18 cellular contexts compared by ENCODE assay signal in the genomic region with DNA sequence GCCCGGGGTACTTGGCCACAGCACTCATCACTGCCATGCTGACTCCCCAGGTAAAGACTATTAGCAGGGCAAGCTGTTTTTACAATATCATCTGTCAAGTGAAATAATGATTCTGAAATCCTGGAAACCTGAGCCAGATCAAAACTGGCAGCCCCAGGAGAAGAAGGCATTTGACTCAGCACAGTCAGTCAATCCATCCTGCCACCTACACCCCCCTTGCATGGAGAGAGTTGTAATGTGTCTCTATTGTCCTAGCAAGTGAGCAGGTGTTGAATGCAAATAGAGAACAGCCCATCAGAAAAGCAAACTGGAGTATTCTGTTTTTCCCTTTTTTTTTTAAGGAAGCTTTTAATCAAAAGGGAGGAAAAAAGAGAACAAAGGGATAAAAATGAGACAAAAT.
"Had no signal": no experiment of that assay in that cellular context is flagged by ENCODE, and none has a peak within 500 bp of the region (broad histone marks: within the 10 kb centered on the region; RNA-seq: fewer than 3 reads in every experiment).

No MANE protein-coding gene starts in this region.

- H3K4me1 ChIP-seq: breast epithelium, psoas muscle, right lobe of liver, spleen, transverse colon had no signal

- H3K36me3 ChIP-seq: breast epithelium, right lobe of liver, spleen, transverse colon had no signal

- H3K27me3 ChIP-seq: breast epithelium, right lobe of liver, spleen, transverse colon had no signal

- H3K9me3 ChIP-seq: breast epithelium, psoas muscle, right lobe of liver, spleen, transverse colon had no signal

- DNase-seq: activated CD4-positive, alpha-beta T cell treated with anti-CD3 and anti-CD28 coated beads, Interleukin-2, amount 50 U/mL, for 48 hours; activated CD4-positive, CD25-positive, alpha-beta regulatory T cell treated with anti-CD3 and anti-CD28 coated beads, Interleukin-2, amount 50 U/mL, for 72 hours; activated effector memory CD4-positive, alpha-beta T cell treated with anti-CD3 and anti-CD28 coated beads, Interleukin-2, amount 50 U/mL, for 16 hours; activated naive CD8-positive, alpha-beta T cell treated with anti-CD3 and anti-CD28 coated beads, Interleukin-2, amount 10 ng/mL, durations not matched to agents 7 days and 5 days; activated T-cell treated with anti-CD3 and anti-CD28 coated beads, Interleukin-2, amount 50 U/mL, for 4 hours; anterior cingulate cortex; endodermal cell; erythroblast; mesendoderm; nephron progenitor cell; psoas muscle; right lobe of liver; spleen; stimulated activated CD4-positive, alpha-beta T cell treated with anti-CD3 and anti-CD28 coated beads, Interleukin-1b, Interleukin-23, amount 100 ng/mL, for 48 hours; stimulated activated naive CD4-positive, alpha-beta T cell; substantia nigra; transverse colon had no signal

- H3K4me3 ChIP-seq: breast epithelium, psoas muscle, right lobe of liver, spleen, transverse colon had no signal

- H3K27ac ChIP-seq: breast epithelium, psoas muscle, right lobe of liver, spleen, transverse colon had no signal
